2 cellular contexts compared by ENCODE assay signal in genomic region chr11:67541198-67541597, GRCh38.
TF ChIP-seq lines count a peak whose summit lies in the region.

No MANE protein-coding gene starts in this region.

TF ChIP-seq in GM23338, 12 proteins besides CTCF, POLR2A, EP300 and RAD21:
- no peak for TF ChIP-seq STAT1 (IDR thresholded peaks at IDR 0.05; ENCODE audit: unreplicated experiment)
- TF ChIP-seq NANOG (IDR thresholded peaks at IDR 0.05; ENCODE audit: borderline replicate concordance) = no peak
- TF ChIP-seq, protein P1, sequence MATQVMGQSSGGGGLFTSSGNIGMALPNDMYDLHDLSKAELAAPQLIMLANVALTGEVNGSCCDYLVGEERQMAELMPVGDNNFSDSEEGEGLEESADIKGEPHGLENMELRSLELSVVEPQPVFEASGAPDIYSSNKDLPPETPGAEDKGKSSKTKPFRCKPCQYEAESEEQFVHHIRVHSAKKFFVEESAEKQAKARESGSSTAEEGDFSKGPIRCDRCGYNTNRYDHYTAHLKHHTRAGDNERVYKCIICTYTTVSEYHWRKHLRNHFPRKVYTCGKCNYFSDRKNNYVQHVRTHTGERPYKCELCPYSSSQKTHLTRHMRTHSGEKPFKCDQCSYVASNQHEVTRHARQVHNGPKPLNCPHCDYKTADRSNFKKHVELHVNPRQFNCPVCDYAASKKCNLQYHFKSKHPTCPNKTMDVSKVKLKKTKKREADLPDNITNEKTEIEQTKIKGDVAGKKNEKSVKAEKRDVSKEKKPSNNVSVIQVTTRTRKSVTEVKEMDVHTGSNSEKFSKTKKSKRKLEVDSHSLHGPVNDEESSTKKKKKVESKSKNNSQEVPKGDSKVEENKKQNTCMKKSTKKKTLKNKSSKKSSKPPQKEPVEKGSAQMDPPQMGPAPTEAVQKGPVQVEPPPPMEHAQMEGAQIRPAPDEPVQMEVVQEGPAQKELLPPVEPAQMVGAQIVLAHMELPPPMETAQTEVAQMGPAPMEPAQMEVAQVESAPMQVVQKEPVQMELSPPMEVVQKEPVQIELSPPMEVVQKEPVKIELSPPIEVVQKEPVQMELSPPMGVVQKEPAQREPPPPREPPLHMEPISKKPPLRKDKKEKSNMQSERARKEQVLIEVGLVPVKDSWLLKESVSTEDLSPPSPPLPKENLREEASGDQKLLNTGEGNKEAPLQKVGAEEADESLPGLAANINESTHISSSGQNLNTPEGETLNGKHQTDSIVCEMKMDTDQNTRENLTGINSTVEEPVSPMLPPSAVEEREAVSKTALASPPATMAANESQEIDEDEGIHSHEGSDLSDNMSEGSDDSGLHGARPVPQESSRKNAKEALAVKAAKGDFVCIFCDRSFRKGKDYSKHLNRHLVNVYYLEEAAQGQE (IDR thresholded peaks at IDR 0.05; ENCODE audit: unreplicated experiment) = no peak

TF ChIP-seq in H1, 55 proteins besides CTCF, POLR2A, EP300 and RAD21:
- TF ChIP-seq SIRT6 (IDR thresholded peaks at IDR 0.05; ENCODE audit: low read length) (no peak), MAFK (IDR thresholded peaks at IDR 0.05; ENCODE audit: low read depth, low read length) (no peak), GTF2F1 (IDR thresholded peaks at IDR 0.05; ENCODE audit: borderline replicate concordance, low read depth, low read length) (no peak), JUN (IDR thresholded peaks at IDR 0.05; ENCODE audit: low read depth, low read length) (no peak), TCF12 (IDR thresholded peaks at IDR 0.05; ENCODE audit: low read depth, low read length) (no peak), CHD2 (IDR thresholded peaks at IDR 0.05; ENCODE audit: low read length) (no peak), FOSL1 (IDR thresholded peaks at IDR 0.05; ENCODE audit: insufficient read depth, low read depth, low read length) (no peak), CTBP2 (IDR thresholded peaks at IDR 0.05; ENCODE audit: borderline replicate concordance, insufficient read depth, insufficient read length, low read length) (no peak), KDM1A (IDR thresholded peaks at IDR 0.05; ENCODE audit: borderline replicate concordance, low read length) (no peak), TAF1 (IDR thresholded peaks at IDR 0.05; ENCODE audit: low read depth, low read length) (no peak), TAF7 (optimal IDR thresholded peaks at IDR 0.05; ENCODE audit: borderline replicate concordance, low read depth, low read length) (no peak), RNF2 (IDR thresholded peaks at IDR 0.05; ENCODE audit: borderline replicate concordance, low read depth, low read length, missing control alignments, poor library complexity, severe bottlenecking) (no peak), SAP30 (IDR thresholded peaks at IDR 0.05; ENCODE audit: insufficient read depth, insufficient replicate concordance, low read length) (no peak), GABPA (IDR thresholded peaks at IDR 0.05; ENCODE audit: borderline replicate concordance, insufficient read depth, low read length) (no peak), RFX5 (IDR thresholded peaks at IDR 0.05; ENCODE audit: borderline replicate concordance, low read depth, low read length) (no peak), TEAD4 (IDR thresholded peaks at IDR 0.05; ENCODE audit: low read depth, low read length) (no peak)
- TF ChIP-seq, protein P2, sequence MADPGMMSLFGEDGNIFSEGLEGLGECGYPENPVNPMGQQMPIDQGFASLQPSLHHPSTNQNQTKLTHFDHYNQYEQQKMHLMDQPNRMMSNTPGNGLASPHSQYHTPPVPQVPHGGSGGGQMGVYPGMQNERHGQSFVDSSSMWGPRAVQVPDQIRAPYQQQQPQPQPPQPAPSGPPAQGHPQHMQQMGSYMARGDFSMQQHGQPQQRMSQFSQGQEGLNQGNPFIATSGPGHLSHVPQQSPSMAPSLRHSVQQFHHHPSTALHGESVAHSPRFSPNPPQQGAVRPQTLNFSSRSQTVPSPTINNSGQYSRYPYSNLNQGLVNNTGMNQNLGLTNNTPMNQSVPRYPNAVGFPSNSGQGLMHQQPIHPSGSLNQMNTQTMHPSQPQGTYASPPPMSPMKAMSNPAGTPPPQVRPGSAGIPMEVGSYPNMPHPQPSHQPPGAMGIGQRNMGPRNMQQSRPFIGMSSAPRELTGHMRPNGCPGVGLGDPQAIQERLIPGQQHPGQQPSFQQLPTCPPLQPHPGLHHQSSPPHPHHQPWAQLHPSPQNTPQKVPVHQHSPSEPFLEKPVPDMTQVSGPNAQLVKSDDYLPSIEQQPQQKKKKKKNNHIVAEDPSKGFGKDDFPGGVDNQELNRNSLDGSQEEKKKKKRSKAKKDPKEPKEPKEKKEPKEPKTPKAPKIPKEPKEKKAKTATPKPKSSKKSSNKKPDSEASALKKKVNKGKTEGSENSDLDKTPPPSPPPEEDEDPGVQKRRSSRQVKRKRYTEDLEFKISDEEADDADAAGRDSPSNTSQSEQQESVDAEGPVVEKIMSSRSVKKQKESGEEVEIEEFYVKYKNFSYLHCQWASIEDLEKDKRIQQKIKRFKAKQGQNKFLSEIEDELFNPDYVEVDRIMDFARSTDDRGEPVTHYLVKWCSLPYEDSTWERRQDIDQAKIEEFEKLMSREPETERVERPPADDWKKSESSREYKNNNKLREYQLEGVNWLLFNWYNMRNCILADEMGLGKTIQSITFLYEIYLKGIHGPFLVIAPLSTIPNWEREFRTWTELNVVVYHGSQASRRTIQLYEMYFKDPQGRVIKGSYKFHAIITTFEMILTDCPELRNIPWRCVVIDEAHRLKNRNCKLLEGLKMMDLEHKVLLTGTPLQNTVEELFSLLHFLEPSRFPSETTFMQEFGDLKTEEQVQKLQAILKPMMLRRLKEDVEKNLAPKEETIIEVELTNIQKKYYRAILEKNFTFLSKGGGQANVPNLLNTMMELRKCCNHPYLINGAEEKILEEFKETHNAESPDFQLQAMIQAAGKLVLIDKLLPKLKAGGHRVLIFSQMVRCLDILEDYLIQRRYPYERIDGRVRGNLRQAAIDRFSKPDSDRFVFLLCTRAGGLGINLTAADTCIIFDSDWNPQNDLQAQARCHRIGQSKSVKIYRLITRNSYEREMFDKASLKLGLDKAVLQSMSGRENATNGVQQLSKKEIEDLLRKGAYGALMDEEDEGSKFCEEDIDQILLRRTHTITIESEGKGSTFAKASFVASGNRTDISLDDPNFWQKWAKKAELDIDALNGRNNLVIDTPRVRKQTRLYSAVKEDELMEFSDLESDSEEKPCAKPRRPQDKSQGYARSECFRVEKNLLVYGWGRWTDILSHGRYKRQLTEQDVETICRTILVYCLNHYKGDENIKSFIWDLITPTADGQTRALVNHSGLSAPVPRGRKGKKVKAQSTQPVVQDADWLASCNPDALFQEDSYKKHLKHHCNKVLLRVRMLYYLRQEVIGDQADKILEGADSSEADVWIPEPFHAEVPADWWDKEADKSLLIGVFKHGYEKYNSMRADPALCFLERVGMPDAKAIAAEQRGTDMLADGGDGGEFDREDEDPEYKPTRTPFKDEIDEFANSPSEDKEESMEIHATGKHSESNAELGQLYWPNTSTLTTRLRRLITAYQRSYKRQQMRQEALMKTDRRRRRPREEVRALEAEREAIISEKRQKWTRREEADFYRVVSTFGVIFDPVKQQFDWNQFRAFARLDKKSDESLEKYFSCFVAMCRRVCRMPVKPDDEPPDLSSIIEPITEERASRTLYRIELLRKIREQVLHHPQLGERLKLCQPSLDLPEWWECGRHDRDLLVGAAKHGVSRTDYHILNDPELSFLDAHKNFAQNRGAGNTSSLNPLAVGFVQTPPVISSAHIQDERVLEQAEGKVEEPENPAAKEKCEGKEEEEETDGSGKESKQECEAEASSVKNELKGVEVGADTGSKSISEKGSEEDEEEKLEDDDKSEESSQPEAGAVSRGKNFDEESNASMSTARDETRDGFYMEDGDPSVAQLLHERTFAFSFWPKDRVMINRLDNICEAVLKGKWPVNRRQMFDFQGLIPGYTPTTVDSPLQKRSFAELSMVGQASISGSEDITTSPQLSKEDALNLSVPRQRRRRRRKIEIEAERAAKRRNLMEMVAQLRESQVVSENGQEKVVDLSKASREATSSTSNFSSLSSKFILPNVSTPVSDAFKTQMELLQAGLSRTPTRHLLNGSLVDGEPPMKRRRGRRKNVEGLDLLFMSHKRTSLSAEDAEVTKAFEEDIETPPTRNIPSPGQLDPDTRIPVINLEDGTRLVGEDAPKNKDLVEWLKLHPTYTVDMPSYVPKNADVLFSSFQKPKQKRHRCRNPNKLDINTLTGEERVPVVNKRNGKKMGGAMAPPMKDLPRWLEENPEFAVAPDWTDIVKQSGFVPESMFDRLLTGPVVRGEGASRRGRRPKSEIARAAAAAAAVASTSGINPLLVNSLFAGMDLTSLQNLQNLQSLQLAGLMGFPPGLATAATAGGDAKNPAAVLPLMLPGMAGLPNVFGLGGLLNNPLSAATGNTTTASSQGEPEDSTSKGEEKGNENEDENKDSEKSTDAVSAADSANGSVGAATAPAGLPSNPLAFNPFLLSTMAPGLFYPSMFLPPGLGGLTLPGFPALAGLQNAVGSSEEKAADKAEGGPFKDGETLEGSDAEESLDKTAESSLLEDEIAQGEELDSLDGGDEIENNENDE (IDR thresholded peaks at IDR 0.05; ENCODE audit: insufficient replicate concordance, low read length) = no peak
